ENCODE assay signal across 1 cellular context in the genomic region with DNA sequence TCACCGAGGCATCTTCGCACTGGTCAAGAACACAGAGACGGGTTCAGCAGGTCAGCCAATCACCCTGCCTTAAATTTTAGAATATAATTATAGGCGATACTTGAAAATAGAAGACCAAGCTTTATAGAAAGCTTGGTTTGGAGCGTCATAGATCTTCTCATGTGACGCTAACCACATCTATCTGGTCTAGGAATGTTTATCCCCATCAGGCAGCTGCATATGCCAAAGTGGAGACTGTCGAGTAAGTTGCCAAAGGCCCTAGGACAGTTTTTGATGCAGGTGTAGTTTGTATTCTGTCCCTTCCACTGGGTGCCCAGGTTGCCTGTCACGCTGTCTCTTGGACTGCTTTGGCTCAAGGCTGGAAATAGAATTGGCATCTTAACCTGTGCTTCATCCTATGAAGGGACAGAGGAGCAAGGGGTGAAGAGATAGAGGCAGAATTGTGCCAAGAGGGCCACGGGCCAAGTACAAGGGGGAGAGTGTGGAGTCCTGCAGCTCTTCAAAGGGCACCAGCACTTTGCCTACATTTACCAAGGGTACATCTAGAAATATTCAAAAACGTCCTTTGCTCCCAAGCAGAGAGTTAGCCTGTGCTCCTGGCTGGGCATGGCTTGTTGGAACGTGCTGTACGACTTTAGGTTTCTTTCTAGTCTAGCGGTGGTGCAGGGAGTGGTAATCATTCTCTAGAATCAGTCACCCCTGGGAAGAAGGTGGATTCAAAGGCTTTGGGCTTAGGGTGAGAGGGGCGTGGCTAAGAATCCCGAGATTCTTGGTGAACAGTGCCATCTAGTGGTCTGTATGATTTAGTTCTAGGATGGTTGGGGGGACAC.
TF ChIP-seq lines count a peak whose summit lies in the region.

No MANE protein-coding gene starts in this region.

TF ChIP-seq in GM12878, 131 proteins besides CTCF, POLR2A, EP300 and RAD21 (continued from another document):
- TF ChIP-seq ATF7 (IDR thresholded peaks at IDR 0.05; ENCODE audit: low read depth) (peak; percentile 54; the same call in 1 of the 2 replicates), RB1 (IDR thresholded peaks at IDR 0.05; ENCODE audit: borderline replicate concordance) (peak; percentile 34; the same call in 1 of the 2 replicates), SP1 (IDR thresholded peaks at IDR 0.05; ENCODE audit: low read depth, low read length) (peak; percentile 27), RELA (IDR thresholded peaks at IDR 0.05; ENCODE audit: borderline replicate concordance, partially characterized antibody) (peak; percentile 70), HDGF (IDR thresholded peaks at IDR 0.05) (no peak)
- TF ChIP-seq, protein P1, sequence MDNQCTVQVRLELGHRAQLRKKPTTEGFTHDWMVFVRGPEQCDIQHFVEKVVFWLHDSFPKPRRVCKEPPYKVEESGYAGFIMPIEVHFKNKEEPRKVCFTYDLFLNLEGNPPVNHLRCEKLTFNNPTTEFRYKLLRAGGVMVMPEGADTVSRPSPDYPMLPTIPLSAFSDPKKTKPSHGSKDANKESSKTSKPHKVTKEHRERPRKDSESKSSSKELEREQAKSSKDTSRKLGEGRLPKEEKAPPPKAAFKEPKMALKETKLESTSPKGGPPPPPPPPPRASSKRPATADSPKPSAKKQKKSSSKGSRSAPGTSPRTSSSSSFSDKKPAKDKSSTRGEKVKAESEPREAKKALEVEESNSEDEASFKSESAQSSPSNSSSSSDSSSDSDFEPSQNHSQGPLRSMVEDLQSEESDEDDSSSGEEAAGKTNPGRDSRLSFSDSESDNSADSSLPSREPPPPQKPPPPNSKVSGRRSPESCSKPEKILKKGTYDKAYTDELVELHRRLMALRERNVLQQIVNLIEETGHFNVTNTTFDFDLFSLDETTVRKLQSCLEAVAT (IDR thresholded peaks at IDR 0.05): peak; percentile 42; the same call in 1 of the 2 replicates
- TF ChIP-seq, protein P2, sequence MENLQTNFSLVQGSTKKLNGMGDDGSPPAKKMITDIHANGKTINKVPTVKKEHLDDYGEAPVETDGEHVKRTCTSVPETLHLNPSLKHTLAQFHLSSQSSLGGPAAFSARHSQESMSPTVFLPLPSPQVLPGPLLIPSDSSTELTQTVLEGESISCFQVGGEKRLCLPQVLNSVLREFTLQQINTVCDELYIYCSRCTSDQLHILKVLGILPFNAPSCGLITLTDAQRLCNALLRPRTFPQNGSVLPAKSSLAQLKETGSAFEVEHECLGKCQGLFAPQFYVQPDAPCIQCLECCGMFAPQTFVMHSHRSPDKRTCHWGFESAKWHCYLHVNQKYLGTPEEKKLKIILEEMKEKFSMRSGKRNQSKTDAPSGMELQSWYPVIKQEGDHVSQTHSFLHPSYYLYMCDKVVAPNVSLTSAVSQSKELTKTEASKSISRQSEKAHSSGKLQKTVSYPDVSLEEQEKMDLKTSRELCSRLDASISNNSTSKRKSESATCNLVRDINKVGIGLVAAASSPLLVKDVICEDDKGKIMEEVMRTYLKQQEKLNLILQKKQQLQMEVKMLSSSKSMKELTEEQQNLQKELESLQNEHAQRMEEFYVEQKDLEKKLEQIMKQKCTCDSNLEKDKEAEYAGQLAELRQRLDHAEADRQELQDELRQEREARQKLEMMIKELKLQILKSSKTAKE (IDR thresholded peaks at IDR 0.05; ENCODE audit: low read depth, poor library complexity, severe bottlenecking): peak; percentile 46
TF ChIP-seq in GM12878: peak in this region for 11.
